In the genomic region with DNA sequence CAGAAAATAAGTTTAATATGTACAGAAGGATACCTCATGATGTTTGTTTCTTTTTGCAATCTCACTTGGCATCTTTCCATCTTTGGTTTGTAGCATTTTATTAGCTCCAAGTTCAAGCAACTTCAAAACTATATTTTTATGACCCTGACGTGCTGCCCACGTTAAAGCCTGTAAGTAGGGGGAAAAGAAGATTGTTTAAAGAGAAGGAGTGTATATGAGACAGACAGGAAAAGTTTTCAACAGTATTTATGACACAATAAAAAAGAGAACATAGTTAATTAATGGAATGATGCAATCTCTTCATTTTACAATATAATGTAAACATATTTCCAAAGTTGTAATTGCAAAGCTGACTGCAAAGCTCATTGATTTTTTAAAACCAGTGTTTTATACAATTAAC, we compare ENCODE assay signal across 1 cellular context.
TF ChIP-seq lines count a peak whose summit lies in the region.

No MANE protein-coding gene starts in this region.

TF ChIP-seq in GM23338, 12 proteins besides CTCF, POLR2A, EP300 and RAD21 (continued from another document):
- no peak for TF ChIP-seq EZH2phosphoT487 (IDR thresholded peaks at IDR 0.05; ENCODE audit: unreplicated experiment)
- TF ChIP-seq NANOG (IDR thresholded peaks at IDR 0.05; ENCODE audit: borderline replicate concordance): no peak
